In genomic region chr10:5271526-5271925, GRCh38 we compare ENCODE assay signal across 22 cellular contexts.
DNase-seq lines count a peak whose midpoint lies in the region; ATAC-seq, FAIRE-seq and TF ChIP-seq lines count a peak whose summit lies in the region.
"Had no signal": no experiment of that assay in that cellular context is flagged by ENCODE, and none has a peak within 500 bp of the region (broad histone marks: within the 10 kb centered on the region; RNA-seq: fewer than 3 reads in every experiment).

No MANE protein-coding gene starts in this region.

- ATAC-seq in A549 (no peak), GM23338 (no peak), HepG2 (no peak), GM21423 (IDR thresholded peaks at IDR 0.05; ENCODE audit: unreplicated experiment) (no peak), mucosa of descending colon (no peak)
- ATAC-seq: HCT116 had no signal

- H3K27me3 ChIP-seq in GM23338 (ENCODE audit: insufficient read depth) = no peaks in the 10 kb centered on the region
- H3K27me3 ChIP-seq in esophagus muscularis mucosa = no peaks in the 10 kb centered on the region
- no peaks in the 10 kb centered on the region for H3K27me3 ChIP-seq in HepG2 (ENCODE audit: control insufficient read depth in 1 of 2, insufficient read depth in 2 of 2, low read length in 2 of 2)
- no peaks in the 10 kb centered on the region for H3K27me3 ChIP-seq in SK-N-SH (ENCODE audit: insufficient read depth)

- TF ChIP-seq POLR2A in A549 (IDR thresholded peaks at IDR 0.05; ENCODE audit: low read length) = no peak
- no peak for TF ChIP-seq POLR2A in esophagus muscularis mucosa (IDR thresholded peaks at IDR 0.05; ENCODE audit: low read depth)
- no peak for TF ChIP-seq POLR2A in HepG2 (IDR thresholded peaks at IDR 0.05; ENCODE audit: insufficient read depth in 1 of 2, low read depth in 2 of 2, low read length in 2 of 2)

- H3K27me3 Mint-ChIP-seq in GM23338 (ENCODE audit: insufficient read depth, low read depth, poor library complexity) = no peaks in the 10 kb centered on the region
- H3K27me3 Mint-ChIP-seq: CD4-positive, alpha-beta T cell had no signal

- TF ChIP-seq EP300 in A549 (IDR thresholded peaks at IDR 0.05) (no peak), esophagus muscularis mucosa (IDR thresholded peaks at IDR 0.05) (no peak), HepG2 (IDR thresholded peaks at IDR 0.05; ENCODE audit: low read depth in 2 of 2, low read length in 2 of 2) (no peak), HepG2 (CRISPR knock-in tag; IDR thresholded peaks at IDR 0.05; ENCODE audit: borderline replicate concordance) (no peak), SK-N-SH (IDR thresholded peaks at IDR 0.05; ENCODE audit: borderline replicate concordance in 1 of 2, low read depth in 1 of 2, low read length in 1 of 2) (no peak)

- BruUV-seq in HepG2 (replicated peaks; lab: Mats Ljungman, UMichigan) = no TSS peak

- H3K9me3 ChIP-seq in A549 (peaks cover 14% of the 10 kb centered on the region), esophagus muscularis mucosa (peaks cover 0 to 12% (median 9%) of the 10 kb centered on the region in 4 donors), HepG2 (ENCODE audit: low read length) (peaks cover 5% of the 10 kb centered on the region; the same call in 1 of the 2 replicates), SK-N-SH (no peaks in the 10 kb centered on the region), mucosa of descending colon (peaks cover 6% of the 10 kb centered on the region)

- CTCF ChIA-PET in A549 (lab: Yijun Ruan, JAX) = interaction anchor here (1.2 to 1.7 kb wide), 2 partner anchors 11 to 25 kb away, joined by 3 to 7 read pairs; no protein-coding TSS in a partner anchor
- CTCF ChIA-PET in HepG2 (lab: Yijun Ruan, JAX; ENCODE audit: low intra/inter-chr PET ratio, low total read pairs) = no interaction called here
- CTCF ChIA-PET in SK-N-SH (lab: Yijun Ruan, JAX) = interaction anchor here (1.0 to 1.4 kb wide), 2 partner anchors 12 to 422 kb away, joined by 3 to 8 read pairs; no protein-coding TSS in a partner anchor

- H3K27ac Mint-ChIP-seq in GM23338 = no peak overlapping the region
- H3K27ac Mint-ChIP-seq: CD4-positive, alpha-beta T cell; HFFc6 had no signal

- no peak overlapping the region for H3K9ac ChIP-seq in HepG2 (ENCODE audit: insufficient read depth, low read depth, low read length)
- no peak overlapping the region for H3K9ac ChIP-seq in SK-N-SH

- no peaks in the 10 kb centered on the region for H3K36me3 ChIP-seq in GM23338 (ENCODE audit: insufficient read depth)
- no peaks in the 10 kb centered on the region for H3K36me3 ChIP-seq in esophagus muscularis mucosa
- H3K36me3 ChIP-seq in HepG2 (replicated peaks in 1 of 2; ENCODE audit: control insufficient read depth in 1 of 2, insufficient read depth in 2 of 2, low read length in 2 of 2) = no peaks in the 10 kb centered on the region
- H3K36me3 ChIP-seq in SK-N-SH (replicated peaks in 1 of 2; ENCODE audit: control insufficient read depth in 1 of 2, insufficient read depth in 2 of 2, low read length in 1 of 2) = no peaks in the 10 kb centered on the region
- no peaks in the 10 kb centered on the region for H3K36me3 ChIP-seq in mucosa of descending colon (ENCODE audit: low read depth)

- H3K4me3 Mint-ChIP-seq in GM23338 = no peak overlapping the region
- H3K4me3 Mint-ChIP-seq: CD4-positive, alpha-beta T cell; HFFc6 had no signal

- POLR2A ChIA-PET in A549 (lab: Yijun Ruan, JAX) = no interaction called here
- POLR2A ChIA-PET in HepG2 (lab: Yijun Ruan, JAX) = no interaction called here
- POLR2A ChIA-PET in SK-N-SH (lab: Yijun Ruan, JAX) = no interaction called here

- H3K36me3 Mint-ChIP-seq in GM23338 (ENCODE audit: low read depth) = no peaks in the 10 kb centered on the region

- no peak for FAIRE-seq in A549 (lab: Jason Lieb, UNC)
- peak; percentile 36 for FAIRE-seq in HepG2 (lab: Jason Lieb, UNC)
- FAIRE-seq: D721Med, GM12892, GM18507, HTR-8/SVneo had no signal

- H3K4me2 ChIP-seq in A549 = no peak overlapping the region
- no peak overlapping the region for H3K4me2 ChIP-seq in GM23338
- H3K4me2 ChIP-seq in HepG2 (ENCODE audit: low read depth, low read length) = no peak overlapping the region
- no peak overlapping the region for H3K4me2 ChIP-seq in SK-N-SH

- WGBS in A549 (ENCODE audit: missing lambda C conversion rate) = 100% methylated on average over 1 of the region's 1 CpG
- 90% methylated on average over 1 of the region's 1 CpG for WGBS in esophagus muscularis mucosa
- 90% methylated on average over 1 of the region's 1 CpG for WGBS in HepG2 (ENCODE audit: low lambda C conversion rate)
- 40% methylated on average over 1 of the region's 1 CpG for WGBS in SK-N-SH (ENCODE audit: low lambda C conversion rate)

- in situ Hi-C loops in HepG2 (cut with HindIII; ENCODE audit: extremely low pct_ligation_motif_present, low pct_unique_long_range_greater_than_20kb) = no loop called here

- H3K9me3 Mint-ChIP-seq in GM23338 = no peaks in the 10 kb centered on the region

- H3K79me2 ChIP-seq in GM23338 (replicated peaks; ENCODE audit: insufficient read depth) (no peaks in the 10 kb centered on the region), HepG2 (ENCODE audit: insufficient read depth, low read length) (no peaks in the 10 kb centered on the region), SK-N-SH (ENCODE audit: insufficient read depth) (no peaks in the 10 kb centered on the region)

- H3F3A ChIP-seq in GM23338 (replicated peaks; ENCODE audit: low read depth) = no peaks in the 10 kb centered on the region
- H3F3A ChIP-seq in SK-N-SH (replicated peaks; ENCODE audit: insufficient read depth) = no peaks in the 10 kb centered on the region

- no peaks in the 10 kb centered on the region for H3K4me1 Mint-ChIP-seq in GM23338

- H2AFZ ChIP-seq in GM23338 (peak overlapping the region; percentile 68; the same call in 1 of the 2 replicates), HepG2 (ENCODE audit: low read length) (no peak overlapping the region), SK-N-SH (ENCODE audit: low read depth) (no peak overlapping the region)

- TF ChIP-seq CTCF in A549 (IDR thresholded peaks at IDR 0.05) = no peak
- TF ChIP-seq CTCF in GM23338 (conservative IDR thresholded peaks at IDR 0.05; ENCODE audit: low read depth in 2 of 2) = no peak
- no peak for TF ChIP-seq CTCF in esophagus muscularis mucosa (IDR thresholded peaks at IDR 0.05)
- no peak for TF ChIP-seq CTCF in HepG2 (CRISPR knock-in tag; IDR thresholded peaks at IDR 0.05)
- TF ChIP-seq CTCF in SK-N-SH (IDR thresholded peaks at IDR 0.05) = no peak
- no peak for TF ChIP-seq CTCF in mucosa of descending colon (IDR thresholded peaks at IDR 0.05)

- no peak for DNase-seq in A549 (ENCODE audit: low read depth in 1 of 2, low spot score in 1 of 2)
- DNase-seq in GM23338 (ENCODE audit: low spot score) = no peak
- DNase-seq in esophagus muscularis mucosa (ENCODE audit: extremely low spot score) = peak; percentile 53
- DNase-seq in HepG2 (ENCODE audit: low spot score) = no peak
- no peak for DNase-seq in SK-N-SH
- no peak for DNase-seq in mucosa of descending colon
- DNase-seq in SKM-1 treated with dmso at 0.1 percent for 144 hours (lab: John Stamatoyannopoulos, UW; ENCODE audit: unreplicated experiment) = no peak
- DNase-seq: ACHN; AML-193; Caco-2; CD4-positive, alpha-beta T cell; GDM1; GOT3; H7; HFFc6 had no signal

- TF ChIP-seq RAD21 in A549 (conservative IDR thresholded peaks at IDR 0.05 in 1 of 2, IDR thresholded peaks at IDR 0.05 in 1 of 2) (no peak), HepG2 (CRISPR knock-in tag; IDR thresholded peaks at IDR 0.05) (no peak), SK-N-SH (IDR thresholded peaks at IDR 0.05; ENCODE audit: low read length) (no peak)

- H3K9me2 ChIP-seq in GM23338 (ENCODE audit: insufficient read depth) = peaks cover 17% of the 10 kb centered on the region; the same call in 1 of the 2 replicates
- H3K9me2 ChIP-seq in SK-N-SH = no peaks in the 10 kb centered on the region

- intact Hi-C loops in esophagus muscularis mucosa (cut with DNase I) = no loop called here
- intact Hi-C loops in HepG2 (cut with micrococcal nuclease; ENCODE audit: unreplicated experiment) = no loop called here
- intact Hi-C loops in mucosa of descending colon (cut with DNase I, micrococcal nuclease) = loop anchor here in 1 of 2 donors (10.0 kb wide), 1 partner anchor 417 kb away; no protein-coding TSS in a partner anchor

- H3K4me1 ChIP-seq in A549 (peaks cover 17% of the 10 kb centered on the region), GM23338 (ENCODE audit: insufficient read depth) (no peaks in the 10 kb centered on the region), esophagus muscularis mucosa (no peaks in the 10 kb centered on the region), HepG2 (ENCODE audit: insufficient read depth, low read length) (peaks cover 11% of the 10 kb centered on the region), SK-N-SH (ENCODE audit: control insufficient read depth in 1 of 2, insufficient read depth in 2 of 2, low read depth in 1 of 2, low read length in 1 of 2) (no peaks in the 10 kb centered on the region), mucosa of descending colon (ENCODE audit: low read depth) (no peaks in the 10 kb centered on the region)
- H3K4me1 ChIP-seq: Caco-2 had no signal

- H3K27ac ChIP-seq in A549 (peak overlapping the region; percentile 51 to 72; a peak in 4 of 6 replicates), GM23338 (ENCODE audit: low read depth) (no peak overlapping the region), esophagus muscularis mucosa (replicated peaks in 1 of 4) (no peak overlapping the region), HepG2 (ENCODE audit: extremely low read length, insufficient read depth, low read length) (no peak overlapping the region), SK-N-SH (ENCODE audit: low read depth in 2 of 2, low read length in 1 of 2) (no peak overlapping the region)
- H3K27ac ChIP-seq: C4-2B had no signal

- H3K4me3 ChIP-seq in A549 = no peak overlapping the region
- H3K4me3 ChIP-seq in GM23338 = no peak overlapping the region
- H3K4me3 ChIP-seq in esophagus muscularis mucosa = no peak overlapping the region
- no peak overlapping the region for H3K4me3 ChIP-seq in HepG2 (replicated peaks in 1 of 3; ENCODE audit: insufficient read depth in 1 of 3, low read depth in 2 of 3, low read length in 3 of 3)
- no peak overlapping the region for H3K4me3 ChIP-seq in SK-N-SH (ENCODE audit: low read depth in 2 of 2, low read length in 1 of 2)
- H3K4me3 ChIP-seq in mucosa of descending colon = no peak overlapping the region

- H4K20me1 ChIP-seq in GM23338 (replicated peaks; ENCODE audit: insufficient read depth) = no peaks in the 10 kb centered on the region
- H4K20me1 ChIP-seq in HepG2 (ENCODE audit: insufficient read depth, low read length) = no peaks in the 10 kb centered on the region
- H4K20me1 ChIP-seq in SK-N-SH (ENCODE audit: insufficient read depth) = no peaks in the 10 kb centered on the region

TF ChIP-seq in A549, 52 proteins besides CTCF, POLR2A, EP300 and RAD21 (continues in another document):
- TF ChIP-seq SREBF2 (IDR thresholded peaks at IDR 0.05) = no peak

TF ChIP-seq in GM23338, 12 proteins besides CTCF, POLR2A, EP300 and RAD21 (continues in another document):
- no peak for TF ChIP-seq ZNF331 (CRISPR knock-in tag; IDR thresholded peaks at IDR 0.05; ENCODE audit: low read depth)

TF ChIP-seq in HepG2, 621 proteins besides CTCF, POLR2A, EP300 and RAD21 (continues in another document):
- no peak for TF ChIP-seq NFIC (IDR thresholded peaks at IDR 0.05; ENCODE audit: low read length)
- no peak for TF ChIP-seq JUND (CRISPR knock-in tag; IDR thresholded peaks at IDR 0.05)
- TF ChIP-seq NBN (conservative IDR thresholded peaks at IDR 0.05) = no peak

TF ChIP-seq in SK-N-SH, 30 proteins besides CTCF, POLR2A, EP300 and RAD21 (continues in another document):
- TF ChIP-seq GATA2 (CRISPR knock-in tag; IDR thresholded peaks at IDR 0.05) = no peak
- no peak for TF ChIP-seq NFIC (IDR thresholded peaks at IDR 0.05; ENCODE audit: borderline replicate concordance)

Comparison
In these comparisons a context has a peak if more than half of its experiments do, and no peak if none do; other contexts are left out.
1. H3K27ac ChIP-seq: peak in A549 (2 of 2); none in GM23338 (single experiment), esophagus muscularis mucosa (0 of 4), HepG2 (single experiment) and SK-N-SH (0 of 2).